ENCODE assay signal across 8 cellular contexts in genomic region chr10:97542169-97543024, GRCh38. TPM values are rescaled to one million over a fixed set of nuclear protein-coding genes. Genes with fewer than 3 reads are reported as not detected.
DNase-seq lines count a peak whose midpoint lies in the region; ATAC-seq and TF ChIP-seq lines count a peak whose summit lies in the region.

No MANE protein-coding gene starts in this region.

- no peaks in the 10 kb centered on the region for H3K9me3 ChIP-seq in adipocyte (ENCODE audit: control insufficient read depth, low read length)
- H3K9me3 ChIP-seq in left ventricle myocardium inferior (replicated peaks): no peaks in the 10 kb centered on the region
- no peaks in the 10 kb centered on the region for H3K9me3 ChIP-seq in CD4-positive, alpha-beta T cell (ENCODE audit: control insufficient read depth, low read length)

- H3K27me3 Mint-ChIP-seq in CD4-positive, alpha-beta T cell: no peaks in the 10 kb centered on the region

- H3K4me1 Mint-ChIP-seq in CD4-positive, alpha-beta T cell (ENCODE audit: low read depth): no peaks in the 10 kb centered on the region

- CTCF ChIA-PET in CD4-positive, alpha-beta T cell (lab: Charles Lee): no interaction called here

- no peak for ATAC-seq in CD4-positive, alpha-beta T cell (ENCODE audit: poor library complexity)
- no peak for ATAC-seq in GM21737 (IDR thresholded peaks at IDR 0.05; ENCODE audit: unreplicated experiment)

- H3K27me3 ChIP-seq in adipocyte (replicated peaks; ENCODE audit: control insufficient read depth, insufficient read depth, low read length): no peaks in the 10 kb centered on the region
- H3K27me3 ChIP-seq in left ventricle myocardium inferior (ENCODE audit: low read depth): no peaks in the 10 kb centered on the region
- no peaks in the 10 kb centered on the region for H3K27me3 ChIP-seq in CD4-positive, alpha-beta T cell (ENCODE audit: control insufficient read depth, insufficient read depth, low read length)

- H3K36me3 Mint-ChIP-seq in CD4-positive, alpha-beta T cell (ENCODE audit: low read depth): no peaks in the 10 kb centered on the region

- no peak overlapping the region for H3K27ac Mint-ChIP-seq in CD4-positive, alpha-beta T cell

- no peak for TF ChIP-seq CTCF in left ventricle myocardium inferior (IDR thresholded peaks at IDR 0.05; ENCODE audit: borderline replicate concordance)
- no peak for TF ChIP-seq CTCF in CD4-positive, alpha-beta T cell (IDR thresholded peaks at IDR 0.05)

- H3K4me3 Mint-ChIP-seq in CD4-positive, alpha-beta T cell: no peak overlapping the region

- H3K9me3 Mint-ChIP-seq in CD4-positive, alpha-beta T cell: no peaks in the 10 kb centered on the region

- DNase-seq in COLO668 (lab: John Stamatoyannopoulos, UW; ENCODE audit: unreplicated experiment) (peak; percentile 13), MV-4-11 (lab: John Stamatoyannopoulos, UW) (peak; percentile 46), adipocyte (ENCODE audit: low read depth) (peak; percentile 90), left ventricle myocardium inferior (peak; percentile 68), pulmonary artery endothelial cell (ENCODE audit: low read depth, low spot score) (peak; percentile 96), SK-N-DZ (ENCODE audit: low spot score) (no peak)
- no peak for DNase-seq in CD4-positive, alpha-beta T cell

- H3K4me1 ChIP-seq in adipocyte (ENCODE audit: control insufficient read depth, insufficient read depth, low read length): peaks cover 57% of the 10 kb centered on the region
- peaks cover 71% of the 10 kb centered on the region for H3K4me1 ChIP-seq in left ventricle myocardium inferior

- peak overlapping the region; percentile 92 for H3K27ac ChIP-seq in left ventricle myocardium inferior (replicated peaks)
- H3K27ac ChIP-seq in CD4-positive, alpha-beta T cell (ENCODE audit: low read depth, low read length): no peak overlapping the region

- intact Hi-C loops in left ventricle myocardium inferior (cut with micrococcal nuclease): no loop called here
- intact Hi-C loops in CD4-positive, alpha-beta T cell (cut with DNase I, micrococcal nuclease): loop anchor here in 1 of 2 experiments (5.0 kb wide), 1 partner anchor 35 kb away; no protein-coding TSS in a partner anchor

- H3K36me3 ChIP-seq in adipocyte (ENCODE audit: control insufficient read depth, insufficient read depth, low read length, severe bottlenecking) (no peaks in the 10 kb centered on the region), left ventricle myocardium inferior (no peaks in the 10 kb centered on the region)

- H3K4me3 ChIP-seq in adipocyte (ENCODE audit: low read length): peak overlapping the region; percentile 62
- no peak overlapping the region for H3K4me3 ChIP-seq in left ventricle myocardium inferior

- POLR2A ChIA-PET in CD4-positive, alpha-beta T cell (lab: Charles Lee): no interaction called here

- H3K9ac ChIP-seq in adipocyte (ENCODE audit: low read length): peak overlapping the region; percentile 86

RNA-seq across cellular contexts. Expression of gene ANKRD2, which starts 30.2 kb away (rescaled TPM):
- total RNA-seq in left ventricle myocardium inferior: 969 TPM
- 0.78 and 1.8 TPM in 2 replicates for total RNA-seq in pulmonary artery endothelial cell
- total RNA-seq in CD4-positive, alpha-beta T cell: not detected
- not detected in 2 replicates for polyA plus RNA-seq in SK-N-DZ (2014; cell fraction: cytosol; rRNA removed)
- polyA plus RNA-seq in SK-N-DZ (2014; cell fraction: nucleus; rRNA removed): not detected in 2 replicates

RNA-seq across cellular contexts. Expression of gene HOGA1, which starts 41.8 kb away (rescaled TPM):
- total RNA-seq in left ventricle myocardium inferior (47.1 TPM), pulmonary artery endothelial cell (0.18 and 0.53 TPM in 2 replicates)
- not detected for total RNA-seq in CD4-positive, alpha-beta T cell
- 4.3 and 6.6 TPM in 2 replicates for polyA plus RNA-seq in SK-N-DZ (2014; cell fraction: cytosol; rRNA removed)
- polyA plus RNA-seq in SK-N-DZ (2014; cell fraction: nucleus; rRNA removed): 4.4 and 5.9 TPM in 2 replicates

RNA-seq across cellular contexts. Expression of gene UBTD1, which starts 43.7 kb away (rescaled TPM):
- 17.1 TPM for total RNA-seq in left ventricle myocardium inferior
- 41.4 and 58.4 TPM in 2 replicates for total RNA-seq in pulmonary artery endothelial cell
- under 1 TPM; 0.56 to 0.80 TPM for total RNA-seq in CD4-positive, alpha-beta T cell
- polyA plus RNA-seq in SK-N-DZ (2014; cell fraction: cytosol; rRNA removed): 5.8 and 6.2 TPM in 2 replicates
- polyA plus RNA-seq in SK-N-DZ (2014; cell fraction: nucleus; rRNA removed): 5.7 and 6.3 TPM in 2 replicates

RNA-seq across cellular contexts. Expression of gene MMS19, which starts 44.2 kb away (rescaled TPM):
- total RNA-seq in left ventricle myocardium inferior (42.7 TPM), pulmonary artery endothelial cell (70.7 and 76.8 TPM in 2 replicates)
- total RNA-seq in CD4-positive, alpha-beta T cell: 10 to 100 TPM; 58.4 to 65.7 TPM
- 103 and 140 TPM in 2 replicates for polyA plus RNA-seq in SK-N-DZ (2014; cell fraction: cytosol; rRNA removed)
- 265 and 277 TPM in 2 replicates for polyA plus RNA-seq in SK-N-DZ (2014; cell fraction: nucleus; rRNA removed)

RNA-seq across cellular contexts. Expression of gene C10orf62, which starts 47.1 kb away (rescaled TPM):
- total RNA-seq in left ventricle myocardium inferior (1.5 TPM), pulmonary artery endothelial cell (not detected in 2 replicates)
- not detected for total RNA-seq in CD4-positive, alpha-beta T cell
- 0.32 TPM in 1 of 2 replicates, not detected in the other for polyA plus RNA-seq in SK-N-DZ (2014; cell fraction: cytosol; rRNA removed)
- 0.16 and 0.19 TPM in 2 replicates for polyA plus RNA-seq in SK-N-DZ (2014; cell fraction: nucleus; rRNA removed)

Comparison
In these comparisons a context has a peak if more than half of its experiments do, and no peak if none do; other contexts are left out.
1. DNase-seq: peak in COLO668 (single experiment), MV-4-11 (single experiment), adipocyte (single experiment), left ventricle myocardium inferior (single experiment) and pulmonary artery endothelial cell (single experiment); none in CD4-positive, alpha-beta T cell (0 of 10) and SK-N-DZ (single experiment).
2. RNA of gene ANKRD2, which starts 30.2 kb away (total RNA-seq): 969 TPM in left ventricle myocardium inferior (single experiment); 0.78 to 1.8 TPM in pulmonary artery endothelial cell and not detected in CD4-positive, alpha-beta T cell; every median in the first group is over 100 times any median in the second.
3. RNA of gene HOGA1, which starts 41.8 kb away (total RNA-seq): 47.1 TPM in left ventricle myocardium inferior (single experiment); 0.18 to 0.53 TPM in pulmonary artery endothelial cell and not detected in CD4-positive, alpha-beta T cell; every median in the first group is over 10 times any median in the second.
4. RNA of gene UBTD1, which starts 43.7 kb away (total RNA-seq): 41.4 to 58.4 TPM in pulmonary artery endothelial cell and 17.1 TPM in left ventricle myocardium inferior (single experiment); 0.56 to 0.80 TPM in CD4-positive, alpha-beta T cell; every median in the first group is over 10 times any median in the second.